ENCODE assay signal across 10 cellular contexts in the genomic region with DNA sequence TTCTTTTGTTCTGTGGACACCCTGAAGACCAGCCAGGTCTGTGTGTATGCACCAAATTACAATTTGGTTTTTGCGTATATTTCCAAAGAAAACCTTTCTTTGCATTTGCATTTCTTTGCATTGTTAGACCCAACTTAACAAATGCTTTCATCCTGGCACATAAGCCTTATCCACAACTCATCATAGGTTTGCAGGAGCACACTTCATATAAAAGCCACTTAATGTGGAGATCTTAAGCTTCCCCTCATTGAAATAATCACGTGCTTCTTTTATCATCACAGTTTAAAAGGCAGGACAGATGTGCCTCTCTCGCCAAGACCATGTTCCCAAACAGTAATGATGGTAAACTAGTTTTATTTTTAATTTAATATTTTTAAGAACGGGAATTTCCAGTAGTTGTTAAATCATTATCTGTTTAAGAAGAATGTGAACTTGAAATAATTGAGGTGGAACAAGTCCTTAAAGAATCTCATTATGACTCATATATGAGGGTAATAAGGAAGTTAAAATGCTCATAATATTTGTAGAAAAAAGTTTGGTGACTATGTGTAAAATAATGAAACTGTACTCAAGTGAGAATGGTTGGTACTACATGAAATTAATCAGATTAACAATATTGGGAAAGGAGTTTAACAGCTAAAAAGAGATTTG.
DNase-seq lines count a peak whose midpoint lies in the region; ATAC-seq and TF ChIP-seq lines count a peak whose summit lies in the region.
"Had no signal": no experiment of that assay in that cellular context is flagged by ENCODE, and none has a peak within 500 bp of the region (broad histone marks: within the 10 kb centered on the region; RNA-seq: fewer than 3 reads in every experiment).

No MANE protein-coding gene starts in this region.

- no peak overlapping the region for H3K4ac ChIP-seq in mesenchymal stem cell (ENCODE audit: low read depth in 1 of 2, low read length in 2 of 2)

- peak overlapping the region; percentile 71 for H3K27ac Mint-ChIP-seq in mesothelial cell of epicardium
- H3K27ac Mint-ChIP-seq: brain had no signal

- 79% methylated on average over 3 of the region's 4 CpGs for WGBS in mesenchymal stem cell

- ATAC-seq in GM18909 (IDR thresholded peaks at IDR 0.05; ENCODE audit: poor library complexity, unreplicated experiment) (peak; percentile 83), HG02642 (IDR thresholded peaks at IDR 0.05; ENCODE audit: poor library complexity, unreplicated experiment) (peak; percentile 72), HG03571 (IDR thresholded peaks at IDR 0.05; ENCODE audit: unreplicated experiment) (peak; percentile 90), upper lobe of right lung (no peak), GM21367 (IDR thresholded peaks at IDR 0.05; ENCODE audit: unreplicated experiment) (no peak)

- intact Hi-C loops in upper lobe of right lung (cut with DNase I): no loop called here

- H3K4me3 ChIP-seq in upper lobe of right lung: no peak overlapping the region
- H3K4me3 ChIP-seq in mesenchymal stem cell (ENCODE audit: insufficient read depth in 1 of 2, low read depth in 1 of 2, low read length in 2 of 2): no peak overlapping the region
- H3K4me3 ChIP-seq: esophagus squamous epithelium had no signal

- H3K27me3 ChIP-seq in upper lobe of right lung (no peaks in the 10 kb centered on the region), mesenchymal stem cell (ENCODE audit: control insufficient read depth in 1 of 2, insufficient read depth in 1 of 2, low read length in 2 of 2) (no peaks in the 10 kb centered on the region)
- H3K27me3 ChIP-seq: esophagus squamous epithelium had no signal

- H3K27me3 Mint-ChIP-seq in mesothelial cell of epicardium (ENCODE audit: low read depth): no peaks in the 10 kb centered on the region

- H3K4me1 Mint-ChIP-seq in mesothelial cell of epicardium: peaks cover 11% of the 10 kb centered on the region
- H3K4me1 Mint-ChIP-seq: brain had no signal

- H3K79me1 ChIP-seq in mesenchymal stem cell (replicated peaks; ENCODE audit: low read length, poor library complexity, severe bottlenecking): no peaks in the 10 kb centered on the region

- H3K9me3 Mint-ChIP-seq in mesothelial cell of epicardium: peaks cover 11% of the 10 kb centered on the region
- H3K9me3 Mint-ChIP-seq: brain had no signal

- H3K9ac ChIP-seq in mesenchymal stem cell (ENCODE audit: low read length): no peak overlapping the region

- no peaks in the 10 kb centered on the region for H3K36me3 Mint-ChIP-seq in mesothelial cell of epicardium
- H3K36me3 Mint-ChIP-seq: brain had no signal

- no peak overlapping the region for H3K23ac ChIP-seq in mesenchymal stem cell (ENCODE audit: low read length in 2 of 2)

- H3K14ac ChIP-seq in mesenchymal stem cell (ENCODE audit: low read length in 2 of 2): no peak overlapping the region

- H3K18ac ChIP-seq in mesenchymal stem cell (ENCODE audit: low read depth in 1 of 2, low read length in 2 of 2): no peak overlapping the region

- no peak overlapping the region for H3K4me2 ChIP-seq in mesenchymal stem cell (ENCODE audit: low read length, poor library complexity, severe bottlenecking)

- no peak overlapping the region for H4K8ac ChIP-seq in mesenchymal stem cell (ENCODE audit: low read length)

- no peak overlapping the region for H4K91ac ChIP-seq in mesenchymal stem cell (ENCODE audit: low read length)

- H3K4me3 Mint-ChIP-seq in mesothelial cell of epicardium: no peak overlapping the region
- H3K4me3 Mint-ChIP-seq: brain had no signal

- H2BK5ac ChIP-seq in mesenchymal stem cell (ENCODE audit: low read depth, low read length, poor library complexity, severe bottlenecking): no peak overlapping the region

- H2BK120ac ChIP-seq in mesenchymal stem cell (ENCODE audit: low read depth, low read length): no peak overlapping the region

- H2AK5ac ChIP-seq in mesenchymal stem cell (ENCODE audit: low read length, severe bottlenecking): no peak overlapping the region

- no peak overlapping the region for H2BK15ac ChIP-seq in mesenchymal stem cell (ENCODE audit: low read depth, poor library complexity, severe bottlenecking)

- H3K9me3 ChIP-seq in upper lobe of right lung (no peaks in the 10 kb centered on the region), mesenchymal stem cell (ENCODE audit: control insufficient read depth, low read length) (no peaks in the 10 kb centered on the region)
- H3K9me3 ChIP-seq: esophagus squamous epithelium had no signal

- no peak overlapping the region for H2BK12ac ChIP-seq in mesenchymal stem cell (ENCODE audit: low read length in 2 of 2)

- H2AFZ ChIP-seq in mesenchymal stem cell (ENCODE audit: low read depth, low read length): no peak overlapping the region

- TF ChIP-seq CTCF in mesothelial cell of epicardium (IDR thresholded peaks at IDR 0.05; ENCODE audit: unreplicated experiment) (no peak), upper lobe of right lung (IDR thresholded peaks at IDR 0.05) (no peak)

- H3K36me3 ChIP-seq in upper lobe of right lung (no peaks in the 10 kb centered on the region), mesenchymal stem cell (ENCODE audit: control insufficient read depth in 1 of 2, insufficient read depth in 2 of 2, low read depth in 1 of 2, low read length in 2 of 2) (no peaks in the 10 kb centered on the region)
- H3K36me3 ChIP-seq: esophagus squamous epithelium had no signal

- H3K4me1 ChIP-seq in upper lobe of right lung (no peaks in the 10 kb centered on the region), mesenchymal stem cell (ENCODE audit: control insufficient read depth, insufficient read depth, low read depth, low read length) (no peaks in the 10 kb centered on the region)
- H3K4me1 ChIP-seq: esophagus squamous epithelium had no signal

- H3K27ac ChIP-seq in upper lobe of right lung (no peak overlapping the region), mesenchymal stem cell (ENCODE audit: low read length, poor library complexity, severe bottlenecking) (no peak overlapping the region)
- H3K27ac ChIP-seq: esophagus squamous epithelium had no signal

- DNase-seq in mesothelial cell of epicardium (ENCODE audit: low spot score in 2 of 2, unreplicated experiment in 2 of 2) (no peak), upper lobe of right lung (no peak), mesenchymal stem cell (no peak)
- DNase-seq: activated CD8-positive, alpha-beta memory T cell treated with anti-CD3 and anti-CD28 coated beads, Interleukin-2, amount 50 U/mL, for 4 hours; esophagus squamous epithelium had no signal

Comparison
In these comparisons a context has a peak if more than half of its experiments do, and no peak if none do; other contexts are left out.
1. ATAC-seq: peak in GM18909 (single experiment), HG02642 (single experiment) and HG03571 (single experiment); none in upper lobe of right lung (single experiment) and GM21367 (single experiment).